In the genomic region with DNA sequence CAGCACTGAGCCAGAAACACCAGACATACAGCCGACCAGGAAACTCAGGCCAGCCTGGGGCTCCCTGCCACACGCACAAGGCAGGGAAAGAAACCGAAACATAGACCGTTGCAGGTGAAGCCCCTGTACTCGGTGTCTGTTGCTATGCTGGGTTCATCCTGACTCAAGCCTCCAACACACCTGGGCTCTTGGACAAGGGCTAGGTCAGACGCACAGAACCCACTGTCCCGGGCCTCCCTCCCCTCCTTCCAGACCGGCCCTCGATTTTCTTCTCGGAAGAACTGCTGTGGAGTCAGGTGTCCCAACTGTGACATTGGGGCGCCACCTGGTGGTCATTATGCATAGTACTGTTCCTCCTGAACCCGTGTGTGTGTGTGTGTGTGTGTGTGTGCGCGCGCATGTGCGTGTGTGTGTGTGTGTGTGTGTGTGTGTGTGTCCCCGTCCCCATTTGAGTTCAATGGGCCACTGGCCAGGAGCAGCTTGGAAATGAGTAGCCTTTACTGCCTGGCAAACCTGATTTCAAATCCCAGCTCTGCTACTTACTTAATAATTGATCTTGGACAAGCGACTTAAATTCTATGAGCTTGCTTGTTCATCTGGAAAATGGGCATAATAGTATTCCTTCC, we compare ENCODE assay signal across 8 cellular contexts. TPM values are rescaled to one million over a fixed set of nuclear protein-coding genes. Genes with fewer than 3 reads are reported as not detected.
A peak's percentile ranks its signal among the peaks of the same experiment; 100 is the strongest.
DNase-seq lines count a peak whose midpoint lies in the region; ATAC-seq lines count a peak whose summit lies in the region.

No MANE protein-coding gene starts in this region.

- DNase-seq in COR-L47 (lab: John Stamatoyannopoulos, UW), result peak; percentile 80
- peak; percentile 31 for DNase-seq in NCI-H1092 (lab: John Stamatoyannopoulos, UW)
- peak; percentile 9 to 59 for DNase-seq in SW 1271 (lab: John Stamatoyannopoulos, UW)
- DNase-seq in activated naive CD8-positive, alpha-beta T cell treated with anti-CD3 and anti-CD28 coated beads, Interleukin-2, amount 50 U/mL, for 24 hours, result peak; percentile 77
- peak; percentile 89 for DNase-seq in left cardiac atrium
- DNase-seq in renal cortical epithelial cell (ENCODE audit: low read depth), result peak; percentile 60

- no peak overlapping the region for H3K27ac Mint-ChIP-seq in activated naive CD8-positive, alpha-beta T cell treated with anti-CD3 and anti-CD28 coated beads, Interleukin-2, amount 50 U/mL, for 24 hours

- no peak overlapping the region for H3K4me3 Mint-ChIP-seq in activated naive CD8-positive, alpha-beta T cell treated with anti-CD3 and anti-CD28 coated beads, Interleukin-2, amount 50 U/mL, for 24 hours

- ATAC-seq in GM21723 (IDR thresholded peaks at IDR 0.05; ENCODE audit: unreplicated experiment), result peak; percentile 85
- peak; percentile 70 for ATAC-seq in activated naive CD8-positive, alpha-beta T cell treated with anti-CD3 and anti-CD28 coated beads, Interleukin-2, amount 50 U/mL, for 24 hours
- ATAC-seq in left cardiac atrium, result peak; percentile 73 to 81
- no peak for ATAC-seq in HG02678 (IDR thresholded peaks at IDR 0.05; ENCODE audit: unreplicated experiment)

- peaks cover 2% of the 10 kb centered on the region for H3K4me1 Mint-ChIP-seq in activated naive CD8-positive, alpha-beta T cell treated with anti-CD3 and anti-CD28 coated beads, Interleukin-2, amount 50 U/mL, for 24 hours

- no peaks in the 10 kb centered on the region for H3K36me3 Mint-ChIP-seq in activated naive CD8-positive, alpha-beta T cell treated with anti-CD3 and anti-CD28 coated beads, Interleukin-2, amount 50 U/mL, for 24 hours (ENCODE audit: low read depth)

- intact Hi-C loops in left cardiac atrium (cut with DNase I), result loop anchor here in 1 of 2 donors (1.0 kb wide), 1 partner anchor 337 kb away; no protein-coding TSS in a partner anchor

- H3K27me3 Mint-ChIP-seq in activated naive CD8-positive, alpha-beta T cell treated with anti-CD3 and anti-CD28 coated beads, Interleukin-2, amount 50 U/mL, for 24 hours, result peaks cover 18% of the 10 kb centered on the region

- no peaks in the 10 kb centered on the region for H3K9me3 Mint-ChIP-seq in activated naive CD8-positive, alpha-beta T cell treated with anti-CD3 and anti-CD28 coated beads, Interleukin-2, amount 50 U/mL, for 24 hours

RNA-seq across cellular contexts. Expression of a gene that starts 55.4 kb away (rescaled TPM):
- 1 to 10 TPM; 3.8 to 3.9 TPM for total RNA-seq in left cardiac atrium
- under 0.01 and 0.45 TPM in 2 replicates for total RNA-seq in renal cortical epithelial cell

Comparison
In these comparisons a context has a peak if more than half of its experiments do, and no peak if none do; other contexts are left out.
1. DNase-seq: peak in every context shown above with its lines; median percentile 89 in left cardiac atrium; 80 in COR-L47; 77 in activated naive CD8-positive, alpha-beta T cell treated with anti-CD3 and anti-CD28 coated beads, Interleukin-2, amount 50 U/mL, for 24 hours; 60 in renal cortical epithelial cell; 34 in SW 1271; 31 in NCI-H1092.